In the genomic region with DNA sequence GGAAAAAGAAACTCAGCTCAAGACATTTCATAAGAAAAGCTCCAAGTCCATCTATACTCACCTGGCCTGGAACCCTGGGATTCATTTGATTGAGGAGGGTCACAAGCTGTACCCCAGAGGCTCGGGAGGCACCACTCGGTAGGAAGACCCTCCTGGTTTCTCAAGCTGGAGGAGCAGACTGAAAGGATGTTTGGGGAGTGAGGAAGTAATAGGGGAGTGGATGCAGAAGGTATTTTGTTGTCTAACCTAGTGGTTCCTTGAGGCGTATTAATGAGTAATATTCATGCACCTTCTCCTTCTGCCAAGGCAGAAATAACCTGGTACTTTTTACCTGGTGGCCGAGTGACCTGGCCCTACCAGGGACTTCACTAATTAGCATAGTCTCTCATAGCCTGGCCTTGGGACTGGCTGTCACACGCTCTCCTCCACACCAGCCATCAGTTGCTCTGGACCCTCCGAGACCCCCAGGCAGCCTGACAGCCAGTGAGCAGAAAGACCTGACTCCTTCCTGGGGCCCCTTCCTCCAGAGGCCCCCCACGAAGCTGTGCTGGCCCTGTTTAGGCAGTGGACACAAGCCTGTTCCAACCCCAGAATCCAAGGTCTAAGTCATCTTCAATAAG, we compare ENCODE assay signal across 14 cellular contexts.
A peak's percentile ranks its signal among the peaks of the same experiment; 100 is the strongest.
DNase-seq lines count a peak whose midpoint lies in the region; ATAC-seq and TF ChIP-seq lines count a peak whose summit lies in the region.
"Had no signal": no experiment of that assay in that cellular context is flagged by ENCODE, and none has a peak within 500 bp of the region (broad histone marks: within the 10 kb centered on the region; RNA-seq: fewer than 3 reads in every experiment).

No MANE protein-coding gene starts in this region.

- intact Hi-C loops in activated CD4-positive, alpha-beta memory T cell treated with anti-CD3 and anti-CD28 coated beads for 36 hours (cut with micrococcal nuclease), result loop anchor here (5.0 to 10.0 kb wide), 2 partner anchors 373 to 794 kb away; no protein-coding TSS in a partner anchor
- intact Hi-C loops in esophagus squamous epithelium (cut with DNase I), result no loop called here
- intact Hi-C loops in tibial artery (cut with DNase I; ENCODE audit: low total_unique reads), result no loop called here

- H3K9me3 ChIP-seq in esophagus squamous epithelium, result no peaks in the 10 kb centered on the region
- no peaks in the 10 kb centered on the region for H3K9me3 ChIP-seq in tibial artery
- H3K9me3 ChIP-seq: left ventricle myocardium inferior had no signal

- H3K27me3 Mint-ChIP-seq in activated CD4-positive, alpha-beta memory T cell treated with anti-CD3 and anti-CD28 coated beads for 36 hours, result no peaks in the 10 kb centered on the region
- H3K27me3 Mint-ChIP-seq: type B pancreatic cell had no signal

- peak overlapping the region; percentile 98 for H3K27ac Mint-ChIP-seq in activated CD4-positive, alpha-beta memory T cell treated with anti-CD3 and anti-CD28 coated beads for 36 hours
- H3K27ac Mint-ChIP-seq: endodermal cell had no signal

- no peak for TF ChIP-seq POLR2A in esophagus squamous epithelium (IDR thresholded peaks at IDR 0.05)

- CTCF ChIA-PET in activated CD4-positive, alpha-beta memory T cell treated with anti-CD3 and anti-CD28 coated beads for 36 hours (lab: Charles Lee), result interaction anchor here (0.6 to 11.7 kb wide), 15 partner anchors 14 to 160 kb away, joined by 3 to 101 read pairs (median 4); partner anchors contain the start of gene BCL2

- POLR2A ChIA-PET in activated CD4-positive, alpha-beta memory T cell treated with anti-CD3 and anti-CD28 coated beads for 36 hours (lab: Charles Lee), result interaction anchor here (0.6 to 2.8 kb wide), 11 partner anchors 23 to 161 kb away, joined by 3 to 18 read pairs (median 5); partner anchors contain the start of gene BCL2

- H3K36me3 Mint-ChIP-seq in activated CD4-positive, alpha-beta memory T cell treated with anti-CD3 and anti-CD28 coated beads for 36 hours, result peaks cover 10% of the 10 kb centered on the region

- H3K27me3 ChIP-seq in esophagus squamous epithelium (no peaks in the 10 kb centered on the region), tibial artery (no peaks in the 10 kb centered on the region)

- H3K9me3 Mint-ChIP-seq in activated CD4-positive, alpha-beta memory T cell treated with anti-CD3 and anti-CD28 coated beads for 36 hours, result no peaks in the 10 kb centered on the region
- H3K9me3 Mint-ChIP-seq: endodermal cell had no signal

- H3K4me1 ChIP-seq in esophagus squamous epithelium (peaks cover 29 to 87% (median 29%) of the 10 kb centered on the region in 3 donors), tibial artery (peaks cover 0 to 87% (median 77%) of the 10 kb centered on the region in 4 donors)

- TF ChIP-seq CTCF in esophagus squamous epithelium (IDR thresholded peaks at IDR 0.05) (no peak), tibial artery (IDR thresholded peaks at IDR 0.05) (no peak)

- H3K36me3 ChIP-seq in esophagus squamous epithelium (no peaks in the 10 kb centered on the region), tibial artery (no peaks in the 10 kb centered on the region)
- H3K36me3 ChIP-seq: left ventricle myocardium inferior had no signal

- H3K4me1 Mint-ChIP-seq in activated CD4-positive, alpha-beta memory T cell treated with anti-CD3 and anti-CD28 coated beads for 36 hours (ENCODE audit: low read depth), result peaks cover 99% of the 10 kb centered on the region

- ATAC-seq in GM19455 (IDR thresholded peaks at IDR 0.05; ENCODE audit: unreplicated experiment), result no peak
- ATAC-seq in HG03469 (IDR thresholded peaks at IDR 0.05; ENCODE audit: unreplicated experiment), result no peak

- peak; percentile 65 for DNase-seq in activated effector memory CD4-positive, alpha-beta T cell treated with anti-CD3 and anti-CD28 coated beads, Interleukin-2, amount 50 U/mL, for 16 hours
- no peak for DNase-seq in activated effector memory CD4-positive, alpha-beta T cell treated with Interleukin-2 at 50 U/mL for 16 hours
- DNase-seq in activated CD4-positive, alpha-beta memory T cell treated with anti-CD3 and anti-CD28 coated beads for 36 hours, result no peak
- no peak for DNase-seq in esophagus squamous epithelium (lab: John Stamatoyannopoulos, UW)
- no peak for DNase-seq in tibial artery
- DNase-seq in hypothalamus (lab: John Stamatoyannopoulos, UW), result no peak
- DNase-seq: endodermal cell, glutamatergic neuron, left ventricle myocardium inferior, NCI-H226, posterior cingulate gyrus had no signal

- H3K27ac ChIP-seq in esophagus squamous epithelium, result peak overlapping the region in 3 of 4 donors; percentile 14 to 63 (median 21)
- H3K27ac ChIP-seq in tibial artery, result peak overlapping the region; percentile 76 to 79
- H3K27ac ChIP-seq: left ventricle myocardium inferior had no signal

- WGBS in esophagus squamous epithelium, 2 donors, result 30 to 60% methylated on average over 2 to 5 of the region's 7 CpGs

- H3K4me3 ChIP-seq in esophagus squamous epithelium (peak overlapping the region in 1 of 4 donors; percentile 13), tibial artery (peak overlapping the region in 1 of 2 donors; percentile 20)
- H3K4me3 ChIP-seq: left ventricle myocardium inferior had no signal

- H3K4me3 Mint-ChIP-seq in activated CD4-positive, alpha-beta memory T cell treated with anti-CD3 and anti-CD28 coated beads for 36 hours, result peak overlapping the region; percentile 78
- H3K4me3 Mint-ChIP-seq: endodermal cell had no signal
